In genomic region chr12:56684745-56685369, GRCh38 we compare ENCODE assay signal across 2 cellular contexts.
TF ChIP-seq lines count a peak whose summit lies in the region.

No MANE protein-coding gene starts in this region.

TF ChIP-seq in endothelial cell of umbilical vein, 7 proteins besides CTCF, POLR2A, EP300 and RAD21:
- no peak for TF ChIP-seq JUN (IDR thresholded peaks at IDR 0.05; ENCODE audit: borderline replicate concordance, insufficient read depth, insufficient read length, low read depth)
- no peak for TF ChIP-seq POLR2AphosphoS5 (IDR thresholded peaks at IDR 0.05; ENCODE audit: insufficient read depth, low read depth, low read length)
- TF ChIP-seq MYC (IDR thresholded peaks at IDR 0.05; ENCODE audit: low read depth, low read length): no peak
- no peak for TF ChIP-seq FOS (IDR thresholded peaks at IDR 0.05; ENCODE audit: borderline replicate concordance, insufficient read depth, low read length)
- TF ChIP-seq GATA2 (IDR thresholded peaks at IDR 0.05; ENCODE audit: insufficient read depth, insufficient read length, low read depth, low read length): no peak
- no peak for TF ChIP-seq EZH2 (IDR thresholded peaks at IDR 0.05; ENCODE audit: borderline replicate concordance, low read depth, low read length, severe bottlenecking)
- TF ChIP-seq, protein P1, sequence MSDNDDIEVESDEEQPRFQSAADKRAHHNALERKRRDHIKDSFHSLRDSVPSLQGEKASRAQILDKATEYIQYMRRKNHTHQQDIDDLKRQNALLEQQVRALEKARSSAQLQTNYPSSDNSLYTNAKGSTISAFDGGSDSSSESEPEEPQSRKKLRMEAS (IDR thresholded peaks at IDR 0.05; ENCODE audit: insufficient read depth, insufficient read length): no peak

TF ChIP-seq in GM12891, 5 proteins besides CTCF, POLR2A, EP300 and RAD21:
- TF ChIP-seq PAX5 (IDR thresholded peaks at IDR 0.05; ENCODE audit: insufficient read depth, low read length, severe bottlenecking) (no peak), POU2F2 (IDR thresholded peaks at IDR 0.05; ENCODE audit: low read depth, low read length) (no peak), TAF1 (IDR thresholded peaks at IDR 0.05; ENCODE audit: low read depth, low read length) (no peak), SPI1 (IDR thresholded peaks at IDR 0.05; ENCODE audit: low read depth, low read length) (no peak), POLR2AphosphoS5 (IDR thresholded peaks at IDR 0.05; ENCODE audit: low read depth, low read length) (no peak)
